In genomic region chr2:207166039-207166348, GRCh38 we compare ENCODE assay signal across 8 cellular contexts. TPM values are rescaled to one million over a fixed set of nuclear protein-coding genes. Genes with fewer than 3 reads are reported as not detected.
DNase-seq lines count a peak whose midpoint lies in the region; ATAC-seq and TF ChIP-seq lines count a peak whose summit lies in the region.

No MANE protein-coding gene starts in this region.

- H3K4me3 Mint-ChIP-seq in activated T-helper 1 cell treated with anti-CD3 and anti-CD28 coated beads, Interleukin-12 subunit alpha, Interleukin-12 subunit beta, Interleukin-2, Interleukin-4 antibody, amounts not matched to agents 30 ng/mL and 10 ng/mL and 1 ng/mL, durations not matched to agents 14 hours and 24 hours and 36 hours, result peak overlapping the region; percentile 98

- no peak for TF ChIP-seq CTCF in Panc1 (IDR thresholded peaks at IDR 0.05)
- TF ChIP-seq CTCF in esophagus muscularis mucosa (IDR thresholded peaks at IDR 0.05), result no peak

- TF ChIP-seq EP300 in Ishikawa (IDR thresholded peaks at IDR 0.05; ENCODE audit: borderline replicate concordance) (no peak), esophagus muscularis mucosa (IDR thresholded peaks at IDR 0.05) (no peak)

- no TSS peak for BruUV-seq in Panc1 (replicated peaks; lab: Mats Ljungman, UMichigan)

- peak overlapping the region; percentile 72 to 74 for H3K4me3 ChIP-seq in Panc1 (ENCODE audit: low read depth in 2 of 2, low read length in 2 of 2)
- H3K4me3 ChIP-seq in esophagus muscularis mucosa, result peak overlapping the region; percentile 78 to 90 (median 82)
- peak overlapping the region; percentile 39 for H3K4me3 ChIP-seq in mucosa of stomach (ENCODE audit: low read length)

- H3K36me3 ChIP-seq in Panc1 (ENCODE audit: control insufficient read depth, insufficient read depth, low read length) (no peaks in the 10 kb centered on the region), esophagus muscularis mucosa (no peaks in the 10 kb centered on the region), mucosa of stomach (ENCODE audit: control insufficient read depth, insufficient read depth, low read length) (no peaks in the 10 kb centered on the region)

- peak overlapping the region; percentile 99 for H3K9ac ChIP-seq in mucosa of stomach (ENCODE audit: low read length)

- WGBS in esophagus muscularis mucosa, result 2% methylated on average over 17 of the region's 20 CpGs

- no peak for TF ChIP-seq POLR2A in esophagus muscularis mucosa (IDR thresholded peaks at IDR 0.05; ENCODE audit: low read depth)

- no peaks in the 10 kb centered on the region for H3K9me3 ChIP-seq in Panc1 (ENCODE audit: control insufficient read depth, insufficient read depth, low read depth, low read length)
- H3K9me3 ChIP-seq in esophagus muscularis mucosa, result no peaks in the 10 kb centered on the region
- no peaks in the 10 kb centered on the region for H3K9me3 ChIP-seq in mucosa of stomach (ENCODE audit: control insufficient read depth, low read length)

- H3K4me1 ChIP-seq in Panc1 (ENCODE audit: control insufficient read depth, insufficient read depth, low read length) (peaks cover 32% of the 10 kb centered on the region), esophagus muscularis mucosa (peaks cover 32 to 42% (median 40%) of the 10 kb centered on the region in 4 donors), mucosa of stomach (ENCODE audit: control insufficient read depth, insufficient read depth, low read length) (peaks cover 16% of the 10 kb centered on the region)

- H3K9me3 Mint-ChIP-seq in activated T-helper 1 cell treated with anti-CD3 and anti-CD28 coated beads, Interleukin-12 subunit alpha, Interleukin-12 subunit beta, Interleukin-2, Interleukin-4 antibody, amounts not matched to agents 30 ng/mL and 10 ng/mL and 1 ng/mL, durations not matched to agents 14 hours and 24 hours and 36 hours, result no peaks in the 10 kb centered on the region

- CTCF ChIA-PET in Panc1 (lab: Charles Lee), result interaction anchor here (0.5 kb wide), 1 partner anchor 114 kb away, joined by 3 read pairs; no protein-coding TSS in a partner anchor

- H3K27me3 Mint-ChIP-seq in activated T-helper 1 cell treated with anti-CD3 and anti-CD28 coated beads, Interleukin-12 subunit alpha, Interleukin-12 subunit beta, Interleukin-2, Interleukin-4 antibody, amounts not matched to agents 30 ng/mL and 10 ng/mL and 1 ng/mL, durations not matched to agents 14 hours and 24 hours and 36 hours (ENCODE audit: insufficient read depth), result no peaks in the 10 kb centered on the region

- in situ Hi-C loops in Panc1 (cut with HindIII; ENCODE audit: low pct_unique_long_range_greater_than_20kb, low sequenced_read_pairs), result no loop called here

- peak; percentile 95 for ATAC-seq in GM21717 (IDR thresholded peaks at IDR 0.05; ENCODE audit: unreplicated experiment)
- ATAC-seq in Panc1, result peak; percentile 89

- H3K27ac Mint-ChIP-seq in activated T-helper 1 cell treated with anti-CD3 and anti-CD28 coated beads, Interleukin-12 subunit alpha, Interleukin-12 subunit beta, Interleukin-2, Interleukin-4 antibody, amounts not matched to agents 30 ng/mL and 10 ng/mL and 1 ng/mL, durations not matched to agents 14 hours and 24 hours and 36 hours, result peak overlapping the region; percentile 97

- intact Hi-C loops in Panc1 (cut with micrococcal nuclease; ENCODE audit: unreplicated experiment) (loop anchor here (5.0 to 10.0 kb wide), 2 partner anchors 184 to 361 kb away; no protein-coding TSS in a partner anchor), esophagus muscularis mucosa (cut with DNase I) (loop anchor here (2.0 to 10.0 kb wide), 6 partner anchors 61 to 309 kb away; no protein-coding TSS in a partner anchor)
- intact Hi-C loops in activated T-helper 1 cell treated with anti-CD3 and anti-CD28 coated beads, Interleukin-12 subunit alpha, Interleukin-12 subunit beta, Interleukin-2, Interleukin-4 antibody, amounts not matched to agents 30 ng/mL and 10 ng/mL and 1 ng/mL, durations not matched to agents 14 hours and 24 hours and 36 hours (cut with micrococcal nuclease), result loop anchor here (1.0 to 10.0 kb wide), 11 partner anchors 75 to 1089 kb away; partner anchors contain the start of genes CCNYL1, CREB1, FASTKD2 and IDH1

- peak; percentile 99 for DNase-seq in DMS 273 (lab: John Stamatoyannopoulos, UW; ENCODE audit: unreplicated experiment)
- DNase-seq in Panc1 (ENCODE audit: low read depth, low spot score), result peak; percentile 97
- peak; percentile 98 for DNase-seq in activated T-helper 1 cell treated with anti-CD3 and anti-CD28 coated beads, Interleukin-12 subunit alpha, Interleukin-12 subunit beta, Interleukin-2, Interleukin-4 antibody, amounts not matched to agents 30 ng/mL and 10 ng/mL and 1 ng/mL, durations not matched to agents 14 hours and 24 hours and 36 hours (ENCODE audit: low spot score)
- peak; percentile 100 for DNase-seq in esophagus muscularis mucosa (ENCODE audit: extremely low spot score)
- peak; percentile 90 to 92 for DNase-seq in stimulated activated CD8-positive, alpha-beta memory T cell treated with anti-CD3 and anti-CD28 coated beads, Interleukin-4, amount 100 ng/mL, for 4 hours (ENCODE audit: low read depth in 2 of 2, low spot score in 1 of 2)

- H3K27ac ChIP-seq in Panc1 (ENCODE audit: low read length) (no peak overlapping the region), esophagus muscularis mucosa (replicated peaks in 1 of 4) (peak overlapping the region; percentile 100)

- TF ChIP-seq RAD21 in Ishikawa (IDR thresholded peaks at IDR 0.05; ENCODE audit: low read depth), result no peak

- peaks cover 59% of the 10 kb centered on the region for H3K4me1 Mint-ChIP-seq in activated T-helper 1 cell treated with anti-CD3 and anti-CD28 coated beads, Interleukin-12 subunit alpha, Interleukin-12 subunit beta, Interleukin-2, Interleukin-4 antibody, amounts not matched to agents 30 ng/mL and 10 ng/mL and 1 ng/mL, durations not matched to agents 14 hours and 24 hours and 36 hours (ENCODE audit: low read depth)

- H3K36me3 Mint-ChIP-seq in activated T-helper 1 cell treated with anti-CD3 and anti-CD28 coated beads, Interleukin-12 subunit alpha, Interleukin-12 subunit beta, Interleukin-2, Interleukin-4 antibody, amounts not matched to agents 30 ng/mL and 10 ng/mL and 1 ng/mL, durations not matched to agents 14 hours and 24 hours and 36 hours (ENCODE audit: low read depth), result peaks cover 7% of the 10 kb centered on the region

- no peaks in the 10 kb centered on the region for H3K27me3 ChIP-seq in Panc1 (ENCODE audit: control insufficient read depth, insufficient read depth, low read length)
- H3K27me3 ChIP-seq in esophagus muscularis mucosa, result no peaks in the 10 kb centered on the region
- H3K27me3 ChIP-seq in mucosa of stomach (ENCODE audit: control insufficient read depth, insufficient read depth, low read length), result no peaks in the 10 kb centered on the region

- POLR2A ChIA-PET in Panc1 (lab: Charles Lee), result interaction anchor here (0.5 to 0.7 kb wide), 4 partner anchors 13 to 665 kb away, joined by 3 to 4 read pairs (median 3); no protein-coding TSS in a partner anchor

TF ChIP-seq in Ishikawa, 13 proteins besides CTCF, POLR2A, EP300 and RAD21:
- peak; percentile 42; the same call in 1 of the 2 replicates for TF ChIP-seq MAX (IDR thresholded peaks at IDR 0.05)
- no peak for TF ChIP-seq YY1 (IDR thresholded peaks at IDR 0.05; ENCODE audit: low read depth)
- TF ChIP-seq EGR1 (IDR thresholded peaks at IDR 0.05), result no peak
- no peak for TF ChIP-seq TCF12 (IDR thresholded peaks at IDR 0.05; ENCODE audit: low read depth)
- no peak for TF ChIP-seq TEAD4 (IDR thresholded peaks at IDR 0.05)
- no peak for TF ChIP-seq NFIC (IDR thresholded peaks at IDR 0.05)

RNA-seq across cellular contexts. Expression of gene KLF7, which starts 0.2 kb away (rescaled TPM):
- total RNA-seq in Panc1 (2021; ENCODE audit: unreplicated experiment) (17.1 TPM), esophagus muscularis mucosa (10 to 100 TPM; 25.3 to 47.4 (median 36.9) TPM)
- polyA plus RNA-seq in Panc1 (2012; ENCODE audit: insufficient read length), result 9.4 TPM
- total RNA-seq in activated T-helper 1 cell treated with anti-CD3 and anti-CD28 coated beads, Interleukin-12 subunit alpha, Interleukin-12 subunit beta, Interleukin-2, Interleukin-4 antibody, amounts not matched to agents 30 ng/mL and 10 ng/mL and 1 ng/mL, durations not matched to agents 14 hours and 24 hours and 36 hours, result 13.4 and 16.5 TPM in 2 replicates
